11 cellular contexts compared by ENCODE assay signal in genomic region chr6:71268710-71269437, GRCh38. TPM values are rescaled to one million over a fixed set of nuclear protein-coding genes. Genes with fewer than 3 reads are reported as not detected.
DNase-seq lines count a peak whose midpoint lies in the region; ATAC-seq and TF ChIP-seq lines count a peak whose summit lies in the region.
"Had no signal": no experiment of that assay in that cellular context is flagged by ENCODE, and none has a peak within 500 bp of the region (broad histone marks: within the 10 kb centered on the region; RNA-seq: fewer than 3 reads in every experiment).

No MANE protein-coding gene starts in this region.

- H3K14ac ChIP-seq in mesenchymal stem cell (ENCODE audit: low read length in 2 of 2), result no peak overlapping the region

- peak overlapping the region; percentile 54 for H4K8ac ChIP-seq in mesenchymal stem cell (ENCODE audit: low read length)

- H2BK5ac ChIP-seq in mesenchymal stem cell (ENCODE audit: low read depth, low read length, poor library complexity, severe bottlenecking), result no peak overlapping the region

- H3K9ac ChIP-seq in mesenchymal stem cell (ENCODE audit: low read length), result no peak overlapping the region

- H3K79me1 ChIP-seq in mesenchymal stem cell (replicated peaks; ENCODE audit: low read length, poor library complexity, severe bottlenecking), result no peaks in the 10 kb centered on the region

- TF ChIP-seq POLR2A in thyroid gland (IDR thresholded peaks at IDR 0.05), result no peak

- no peak overlapping the region for H2BK12ac ChIP-seq in mesenchymal stem cell (ENCODE audit: low read length in 2 of 2)

- no peaks in the 10 kb centered on the region for H3K4me1 ChIP-seq in mesenchymal stem cell (ENCODE audit: control insufficient read depth, insufficient read depth, low read depth, low read length)
- no peaks in the 10 kb centered on the region for H3K4me1 ChIP-seq in thyroid gland
- H3K4me1 ChIP-seq: colonic mucosa had no signal

- H3K36me3 ChIP-seq in mesenchymal stem cell (ENCODE audit: control insufficient read depth in 1 of 2, insufficient read depth in 2 of 2, low read depth in 1 of 2, low read length in 2 of 2) (no peaks in the 10 kb centered on the region), thyroid gland (no peaks in the 10 kb centered on the region)
- H3K36me3 ChIP-seq: colonic mucosa had no signal

- H4K91ac ChIP-seq in mesenchymal stem cell (ENCODE audit: low read length), result no peak overlapping the region

- H3K9me3 ChIP-seq in mesenchymal stem cell (ENCODE audit: control insufficient read depth, low read length) (no peaks in the 10 kb centered on the region), thyroid gland (no peaks in the 10 kb centered on the region)
- H3K9me3 ChIP-seq: colonic mucosa had no signal

- H3K4me3 Mint-ChIP-seq in natural killer cell treated with Interleukin-12 subunit alpha and Interleukin-12 subunit beta and Interleukin-15 and Interleukin-18, amount 100 ng/mL, for 72 hours, result no peak overlapping the region
- H3K4me3 Mint-ChIP-seq: CD14-positive monocyte had no signal

- no peak overlapping the region for H3K18ac ChIP-seq in mesenchymal stem cell (ENCODE audit: low read depth in 1 of 2, low read length in 2 of 2)

- 96% methylated on average over 2 of the region's 3 CpGs for whole genome bisulfite sequencing in mesenchymal stem cell
- 83 to 94% methylated on average over 3 of the region's 3 CpGs for WGBS in thyroid gland, 2 donors

- no peak overlapping the region for H3K4me3 ChIP-seq in mesenchymal stem cell (ENCODE audit: insufficient read depth in 1 of 2, low read depth in 1 of 2, low read length in 2 of 2)
- H3K4me3 ChIP-seq in thyroid gland (replicated peaks in 1 of 3), result no peak overlapping the region
- H3K4me3 ChIP-seq: colonic mucosa had no signal

- no peak for DNase-seq in mesenchymal stem cell
- no peak for DNase-seq in natural killer cell treated with Interleukin-12 subunit alpha and Interleukin-12 subunit beta and Interleukin-15 and Interleukin-18, amount 100 ng/mL, for 72 hours (ENCODE audit: low spot score)
- no peak for DNase-seq in thyroid gland
- DNase-seq in NCI-H146 treated with DMSO at 0.1 percent for 48 hours (lab: John Stamatoyannopoulos, UW; ENCODE audit: unreplicated experiment), result no peak
- DNase-seq: colonic mucosa, NCI-H526 treated with DMSO at 0.1 percent for 48 hours had no signal

- ATAC-seq in GM18873 (IDR thresholded peaks at IDR 0.05; ENCODE audit: low FRiP score, unreplicated experiment) (peak; percentile 79), GM21619 (IDR thresholded peaks at IDR 0.05; ENCODE audit: unreplicated experiment) (peak; percentile 78), HG03097 (IDR thresholded peaks at IDR 0.05; ENCODE audit: low FRiP score, unreplicated experiment) (peak; percentile 85), GM18867 (IDR thresholded peaks at IDR 0.05; ENCODE audit: unreplicated experiment) (no peak)
- no peak for ATAC-seq in natural killer cell treated with Interleukin-12 subunit alpha and Interleukin-12 subunit beta and Interleukin-15 and Interleukin-18, amount 100 ng/mL, for 72 hours

- no peak overlapping the region for H2BK15ac ChIP-seq in mesenchymal stem cell (ENCODE audit: low read depth, poor library complexity, severe bottlenecking)

- H3K23ac ChIP-seq in mesenchymal stem cell (ENCODE audit: low read length in 2 of 2), result no peak overlapping the region

- no peak overlapping the region for H3K4me2 ChIP-seq in mesenchymal stem cell (ENCODE audit: low read length, poor library complexity, severe bottlenecking)

- no peaks in the 10 kb centered on the region for H3K9me3 Mint-ChIP-seq in natural killer cell treated with Interleukin-12 subunit alpha and Interleukin-12 subunit beta and Interleukin-15 and Interleukin-18, amount 100 ng/mL, for 72 hours

- peaks cover 5% of the 10 kb centered on the region for H3K36me3 Mint-ChIP-seq in natural killer cell treated with Interleukin-12 subunit alpha and Interleukin-12 subunit beta and Interleukin-15 and Interleukin-18, amount 100 ng/mL, for 72 hours

- H3K27ac ChIP-seq in mesenchymal stem cell (ENCODE audit: low read length, poor library complexity, severe bottlenecking), result no peak overlapping the region
- H3K27ac ChIP-seq in thyroid gland, result no peak overlapping the region
- H3K27ac ChIP-seq: colonic mucosa had no signal

- peaks cover 0 to 2% of the 10 kb centered on the region in 2 donors for H3K4me1 Mint-ChIP-seq in natural killer cell treated with Interleukin-12 subunit alpha and Interleukin-12 subunit beta and Interleukin-15 and Interleukin-18, amount 100 ng/mL, for 72 hours (ENCODE audit: low read depth in 2 of 2)

- no peak overlapping the region for H3K4ac ChIP-seq in mesenchymal stem cell (ENCODE audit: low read depth in 1 of 2, low read length in 2 of 2)

- TF ChIP-seq CTCF in thyroid gland (IDR thresholded peaks at IDR 0.05), result no peak

- no peak overlapping the region for H2BK120ac ChIP-seq in mesenchymal stem cell (ENCODE audit: low read depth, low read length)

- intact Hi-C loops in thyroid gland (cut with DNase I), result no loop called here

- H3K27me3 ChIP-seq in mesenchymal stem cell (ENCODE audit: control insufficient read depth in 1 of 2, insufficient read depth in 1 of 2, low read length in 2 of 2) (no peaks in the 10 kb centered on the region), thyroid gland (no peaks in the 10 kb centered on the region)
- H3K27me3 ChIP-seq: colonic mucosa had no signal

- peak overlapping the region in 1 of 2 donors; percentile 28 for H3K27ac Mint-ChIP-seq in natural killer cell treated with Interleukin-12 subunit alpha and Interleukin-12 subunit beta and Interleukin-15 and Interleukin-18, amount 100 ng/mL, for 72 hours

- H2AFZ ChIP-seq in mesenchymal stem cell (ENCODE audit: low read depth, low read length), result no peak overlapping the region

- peaks cover 11 to 43% of the 10 kb centered on the region in 2 donors for H3K27me3 Mint-ChIP-seq in natural killer cell treated with Interleukin-12 subunit alpha and Interleukin-12 subunit beta and Interleukin-15 and Interleukin-18, amount 100 ng/mL, for 72 hours

- peak overlapping the region; percentile 41 for H2AK5ac ChIP-seq in mesenchymal stem cell (ENCODE audit: low read length, severe bottlenecking)

RNA-seq across cellular contexts. Expression of gene OGFRL1, which starts 19.7 kb away (rescaled TPM):
- 34.2 TPM for polyA plus RNA-seq in mesenchymal stem cell (2013, experiment 1 of 2)
- 37.1 TPM for polyA plus RNA-seq in mesenchymal stem cell (2013, experiment 2 of 2)
- total RNA-seq in natural killer cell treated with Interleukin-12 subunit alpha and Interleukin-12 subunit beta and Interleukin-15 and Interleukin-18, amount 100 ng/mL, for 72 hours, result 1 to 10 TPM; 9.0 to 9.1 TPM
- total RNA-seq in thyroid gland, result 10 to 100 TPM; 12.1 to 27.3 (median 18.0) TPM

Comparison
In these comparisons a context has a peak if more than half of its experiments do, and no peak if none do; other contexts are left out.
1. ATAC-seq: peak in GM18873 (single experiment), GM21619 (single experiment) and HG03097 (single experiment); none in natural killer cell treated with Interleukin-12 subunit alpha and Interleukin-12 subunit beta and Interleukin-15 and Interleukin-18, amount 100 ng/mL, for 72 hours (0 of 2) and GM18867 (single experiment).